7 cellular contexts compared by ENCODE assay signal in genomic region chr6:106084106-106084963, GRCh38. TPM values are rescaled to one million over a fixed set of nuclear protein-coding genes. Genes with fewer than 3 reads are reported as not detected.
DNase-seq lines count a peak whose midpoint lies in the region; ATAC-seq and TF ChIP-seq lines count a peak whose summit lies in the region.

No MANE protein-coding gene starts in this region.

- H3K36me3 ChIP-seq in mesodermal cell (ENCODE audit: control insufficient read depth, insufficient read depth, low read length), result peaks cover 8% of the 10 kb centered on the region

- peak; percentile 87 for TF ChIP-seq CTCF in cardiac fibroblast (IDR thresholded peaks at IDR 0.05; ENCODE audit: low read depth, low read length)
- no peak for TF ChIP-seq CTCF in omental fat pad (IDR thresholded peaks at IDR 0.05)

- DNase-seq in GDM1 (lab: John Stamatoyannopoulos, UW) (peak; percentile 53), NOMO-1 treated with DMSO at 0.1 percent for 48 hours (lab: John Stamatoyannopoulos, UW; ENCODE audit: unreplicated experiment) (peak; percentile 95), cardiac fibroblast (ENCODE audit: low read depth in 2 of 2) (peak; percentile 71 to 91), omental fat pad (ENCODE audit: low spot score) (no peak)

- H3K4me3 ChIP-seq in cardiac fibroblast (replicated peaks in 1 of 2; ENCODE audit: low read depth in 2 of 2, low read length in 2 of 2), result no peak overlapping the region
- no peak overlapping the region for H3K4me3 ChIP-seq in mesodermal cell (ENCODE audit: extremely low read depth, insufficient read depth, low read length, poor library complexity, severe bottlenecking)

- peaks cover 33% of the 10 kb centered on the region for H3K4me1 ChIP-seq in mesodermal cell (ENCODE audit: control insufficient read depth, insufficient read depth, low read length, poor library complexity, severe bottlenecking)

- H3K9me3 ChIP-seq in mesodermal cell (ENCODE audit: control insufficient read depth, low read length), result no peaks in the 10 kb centered on the region

- 70 to 100% methylated on average over 1 to 3 of the region's 5 CpGs for WGBS in mesodermal cell (ENCODE audit: insufficient coverage in 2 of 2), 2 experiments

- H3K27ac ChIP-seq in mesodermal cell (ENCODE audit: low read depth, low read length, severe bottlenecking), result peak overlapping the region; percentile 68

- ATAC-seq in GM19455 (IDR thresholded peaks at IDR 0.05; ENCODE audit: unreplicated experiment), result peak; percentile 78
- ATAC-seq in HG03432 (IDR thresholded peaks at IDR 0.05; ENCODE audit: unreplicated experiment), result peak; percentile 71
- no peak for ATAC-seq in omental fat pad (ENCODE audit: low FRiP score)

RNA-seq across cellular contexts. Expression of gene PRDM1, which starts 1.8 kb away (rescaled TPM):
- polyA plus RNA-seq in mesodermal cell (2013, experiment 1 of 2), result 12.6 TPM
- polyA plus RNA-seq in mesodermal cell (2013, experiment 2 of 2), result 9.9 TPM
- total RNA-seq in omental fat pad, result 10 to 100 TPM in 2 of 4 donors, 1 to 10 TPM in 2; 7.0 to 20.8 (median 10.3) TPM
